Comparison of ENCODE assay signal across 20 cellular contexts in genomic region chr17:79624658-79625478, GRCh38. TPM values are rescaled to one million over a fixed set of nuclear protein-coding genes. Genes with fewer than 3 reads are reported as not detected.
DNase-seq lines count a peak whose midpoint lies in the region; ATAC-seq and TF ChIP-seq lines count a peak whose summit lies in the region.
"Had no signal": no experiment of that assay in that cellular context is flagged by ENCODE, and none has a peak within 500 bp of the region (broad histone marks: within the 10 kb centered on the region; RNA-seq: fewer than 3 reads in every experiment).

No MANE protein-coding gene starts in this region.

- H3K27ac ChIP-seq in SK-N-SH (ENCODE audit: low read depth in 2 of 2, low read length in 1 of 2) = no peak overlapping the region
- no peak overlapping the region for H3K27ac ChIP-seq in CD4-positive, alpha-beta memory T cell (ENCODE audit: low read depth, low read length)
- H3K27ac ChIP-seq: 22Rv1 had no signal

- H3K4me1 ChIP-seq in SK-N-SH (ENCODE audit: control insufficient read depth in 1 of 2, insufficient read depth in 2 of 2, low read depth in 1 of 2, low read length in 1 of 2) = no peaks in the 10 kb centered on the region
- H3K4me1 ChIP-seq in CD4-positive, alpha-beta memory T cell (ENCODE audit: insufficient read depth, low read length) = no peaks in the 10 kb centered on the region

- H3K9ac ChIP-seq in SK-N-SH = no peak overlapping the region

- no peak for TF ChIP-seq CTCF in SK-N-SH (IDR thresholded peaks at IDR 0.05)

- peak; percentile 30 for DNase-seq in SK-N-SH
- peak; percentile 40 for DNase-seq in H7
- DNase-seq in islet precursor cell = peak; percentile 46
- peak; percentile 22 for DNase-seq in sciatic nerve (ENCODE audit: low spot score)
- DNase-seq in CD4-positive, alpha-beta memory T cell = no peak
- no peak for DNase-seq in NCI-H345 (lab: John Stamatoyannopoulos, UW)
- DNase-seq: caudate nucleus; MV-4-11; NCI-H2029; NCI-H524 treated with DMSO at 0.1 percent for 48 hours; occipital lobe; PC-3; stimulated activated CD4-positive, alpha-beta T cell treated with anti-CD3 and anti-CD28 coated beads, Interleukin-2, amount 100 ng/mL, for 48 hours; T-helper 9 cell had no signal

- H3K4me1 Mint-ChIP-seq in CD4-positive, alpha-beta memory T cell = no peaks in the 10 kb centered on the region

- no peak for TF ChIP-seq EP300 in SK-N-SH (IDR thresholded peaks at IDR 0.05; ENCODE audit: borderline replicate concordance in 1 of 2, low read depth in 1 of 2, low read length in 1 of 2)

- H3K9me3 Mint-ChIP-seq in CD4-positive, alpha-beta memory T cell = peaks cover 0 to 2% (median 0%) of the 10 kb centered on the region in 8 donors

- TF ChIP-seq RAD21 in SK-N-SH (IDR thresholded peaks at IDR 0.05; ENCODE audit: low read length) = no peak

- H4K20me1 ChIP-seq in SK-N-SH (ENCODE audit: insufficient read depth) = no peaks in the 10 kb centered on the region

- H3K36me3 ChIP-seq in SK-N-SH (replicated peaks in 1 of 2; ENCODE audit: control insufficient read depth in 1 of 2, insufficient read depth in 2 of 2, low read length in 1 of 2) (no peaks in the 10 kb centered on the region), H7 (replicated peaks; ENCODE audit: control insufficient read depth, insufficient read depth, low read length) (no peaks in the 10 kb centered on the region)
- no peaks in the 10 kb centered on the region for H3K36me3 ChIP-seq in CD4-positive, alpha-beta memory T cell (ENCODE audit: insufficient read depth, low read length)

- 40% methylated on average over 17 of the region's 17 CpGs for WGBS in SK-N-SH (ENCODE audit: low lambda C conversion rate)

- no peaks in the 10 kb centered on the region for H3K79me2 ChIP-seq in SK-N-SH (ENCODE audit: insufficient read depth)

- H3K36me3 Mint-ChIP-seq in CD4-positive, alpha-beta memory T cell = no peaks in the 10 kb centered on the region

- H2AFZ ChIP-seq in SK-N-SH (ENCODE audit: low read depth) = no peak overlapping the region
- H2AFZ ChIP-seq: GM23338 had no signal

- peaks cover 9 to 12% of the 10 kb centered on the region in 2 donors for H3K27me3 Mint-ChIP-seq in CD4-positive, alpha-beta memory T cell

- H3K4me3 ChIP-seq in SK-N-SH (ENCODE audit: low read depth in 2 of 2, low read length in 1 of 2) (no peak overlapping the region), H7 (ENCODE audit: insufficient read depth, low read depth, low read length) (no peak overlapping the region)
- no peak overlapping the region for H3K4me3 ChIP-seq in CD4-positive, alpha-beta memory T cell (ENCODE audit: low read length in 2 of 2)
- H3K4me3 ChIP-seq: GM23338 had no signal

- intact Hi-C loops in sciatic nerve (cut with DNase I) = no loop called here
- intact Hi-C loops in CD4-positive, alpha-beta memory T cell (cut with micrococcal nuclease) = no loop called here

- POLR2A ChIA-PET in SK-N-SH (lab: Yijun Ruan, JAX) = no interaction called here
- POLR2A ChIA-PET in CD4-positive, alpha-beta memory T cell (lab: Charles Lee; ENCODE audit: partially characterized antibody) = no interaction called here

- H3K9me3 ChIP-seq in SK-N-SH = no peaks in the 10 kb centered on the region
- H3K9me3 ChIP-seq in CD4-positive, alpha-beta memory T cell (ENCODE audit: control insufficient read depth in 1 of 2, low read length in 2 of 2) = no peaks in the 10 kb centered on the region

- no peaks in the 10 kb centered on the region for H3K9me2 ChIP-seq in SK-N-SH

- H3F3A ChIP-seq in SK-N-SH (replicated peaks; ENCODE audit: insufficient read depth) = peaks cover 4% of the 10 kb centered on the region

- CTCF ChIA-PET in SK-N-SH (lab: Yijun Ruan, JAX) = interaction anchor here (1.0 to 3.8 kb wide), 3 partner anchors 12 to 233 kb away, joined by 3 to 34 read pairs (median 4); no protein-coding TSS in a partner anchor
- CTCF ChIA-PET in CD4-positive, alpha-beta memory T cell (lab: Charles Lee; ENCODE audit: partially characterized antibody) = no interaction called here

- H3K4me2 ChIP-seq in SK-N-SH = no peak overlapping the region

- peaks cover 18% of the 10 kb centered on the region for H3K27me3 ChIP-seq in SK-N-SH (ENCODE audit: insufficient read depth)
- no peaks in the 10 kb centered on the region for H3K27me3 ChIP-seq in H7 (ENCODE audit: control insufficient read depth, insufficient read depth, low read length)
- H3K27me3 ChIP-seq in CD4-positive, alpha-beta memory T cell (ENCODE audit: insufficient read depth, low read length) = no peaks in the 10 kb centered on the region

- H3K4me3 Mint-ChIP-seq in CD4-positive, alpha-beta memory T cell = no peak overlapping the region
- H3K4me3 Mint-ChIP-seq: GM23338 had no signal

- no peak for ATAC-seq in SK-N-SH treated with all-trans-retinoic acid at 6 μM for 48 hours
- no peak for ATAC-seq in sciatic nerve
- ATAC-seq in HG02870 (IDR thresholded peaks at IDR 0.05; ENCODE audit: unreplicated experiment) = no peak
- ATAC-seq: GM23338, PC-3 had no signal

- H3K27ac Mint-ChIP-seq in CD4-positive, alpha-beta memory T cell = no peak overlapping the region
- H3K27ac Mint-ChIP-seq: GM23338 had no signal

TF ChIP-seq in SK-N-SH, 30 proteins besides CTCF, POLR2A, EP300 and RAD21 (continues in another document):
- TF ChIP-seq SIN3A (IDR thresholded peaks at IDR 0.05; ENCODE audit: borderline replicate concordance, low read depth, low read length) (no peak), MAX (IDR thresholded peaks at IDR 0.05; ENCODE audit: low read depth) (no peak), MXI1 (IDR thresholded peaks at IDR 0.05; ENCODE audit: low read depth, low read length) (no peak), POLR2AphosphoS5 (IDR thresholded peaks at IDR 0.05; ENCODE audit: low read depth, low read length) (no peak), JUND (IDR thresholded peaks at IDR 0.05) (no peak)

TF ChIP-seq in SK-N-SH treated with all-trans-retinoic acid at 6 μM for 48 hours, 23 proteins besides CTCF, POLR2A, EP300 and RAD21:
- TF ChIP-seq ZFP30 (CRISPR knock-in tag; IDR thresholded peaks at IDR 0.05) = no peak
- TF ChIP-seq ZNF565 (CRISPR knock-in tag; conservative IDR thresholded peaks at IDR 0.05; ENCODE audit: low read depth) = no peak
- no peak for TF ChIP-seq OSR1 (CRISPR knock-in tag; IDR thresholded peaks at IDR 0.05)
- TF ChIP-seq ZFP3 (CRISPR knock-in tag; IDR thresholded peaks at IDR 0.05) = no peak
- TF ChIP-seq ARNTL (CRISPR knock-in tag; IDR thresholded peaks at IDR 0.05; ENCODE audit: borderline replicate concordance, low read depth) = no peak
- no peak for TF ChIP-seq ZNF8 (CRISPR knock-in tag; IDR thresholded peaks at IDR 0.05)
- TF ChIP-seq POU6F1 (CRISPR knock-in tag; IDR thresholded peaks at IDR 0.05; ENCODE audit: borderline replicate concordance, low read depth) = no peak
- TF ChIP-seq TOX (CRISPR knock-in tag; IDR thresholded peaks at IDR 0.05; ENCODE audit: borderline replicate concordance) = no peak
- no peak for TF ChIP-seq ISL1 (CRISPR knock-in tag; IDR thresholded peaks at IDR 0.05)
- no peak for TF ChIP-seq ZNF70 (CRISPR knock-in tag; IDR thresholded peaks at IDR 0.05)
- TF ChIP-seq CSRNP3 (CRISPR knock-in tag; IDR thresholded peaks at IDR 0.05) = no peak
- TF ChIP-seq TCF4 (CRISPR knock-in tag; IDR thresholded peaks at IDR 0.05; ENCODE audit: borderline replicate concordance) = no peak
- no peak for TF ChIP-seq ZC3H10 (CRISPR knock-in tag; IDR thresholded peaks at IDR 0.05)

RNA-seq across cellular contexts. Expression of gene RBFOX3, which starts 14.0 kb away (rescaled TPM):
- polyA plus RNA-seq in SK-N-SH (2012; rRNA removed) = not detected in 2 replicates
- polyA plus RNA-seq in SK-N-SH (2012; cell fraction: cytosol; rRNA removed) = 0.04 TPM in 1 of 2 replicates, not detected in the other
- 0.04 and 0.12 TPM in 2 replicates for polyA plus RNA-seq in SK-N-SH (2012; cell fraction: nucleus; rRNA removed)
- 3.5 and 13.4 TPM in 2 replicates for total RNA-seq in H7 (2014; rRNA removed; shearing (Covaris generic))
- not detected for total RNA-seq in sciatic nerve
- not detected for total RNA-seq in CD4-positive, alpha-beta memory T cell
- polyA plus RNA-seq in CD4-positive, alpha-beta memory T cell = under 1 TPM in 1 of 2 donors, not detected in 1; 0.15 TPM
- total RNA-seq: PC-3, SK-MEL-5 had no signal
- polyA plus RNA-seq: keratinocyte had no signal

Comparison
In these comparisons a context has a peak if more than half of its experiments do, and no peak if none do; other contexts are left out.
1. DNase-seq: peak in SK-N-SH (single experiment), H7 (single experiment), islet precursor cell (single experiment) and sciatic nerve (single experiment); none in CD4-positive, alpha-beta memory T cell (0 of 5) and NCI-H345 (single experiment).